In the genomic region with DNA sequence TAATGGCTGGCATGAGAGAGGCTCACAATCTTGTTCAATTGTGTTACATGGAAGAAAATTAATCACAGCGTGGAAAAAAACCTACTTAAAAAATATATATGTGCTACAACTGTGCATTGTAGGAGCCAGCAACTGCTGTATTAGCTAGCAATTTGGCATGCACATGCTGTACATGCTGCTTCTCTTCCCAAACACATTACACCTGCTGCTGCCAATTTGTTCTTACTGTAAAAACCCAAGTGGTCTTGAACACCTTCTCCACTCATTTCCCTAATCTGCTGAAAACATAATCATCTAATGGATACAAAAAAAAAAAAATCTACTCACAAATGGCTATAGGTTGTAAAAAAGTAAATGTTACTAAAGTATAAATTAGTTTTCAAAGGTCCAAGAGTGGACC, we compare ENCODE assay signal across 19 cellular contexts.
"Had no signal": no experiment of that assay in that cellular context is flagged by ENCODE, and none has a peak within 500 bp of the region (broad histone marks: within the 10 kb centered on the region; RNA-seq: fewer than 3 reads in every experiment).

No MANE protein-coding gene starts in this region.

- H3K4me3 ChIP-seq: hepatocyte, left ventricle myocardium inferior, lower lobe of right lung, neural progenitor cell, pancreas, smooth muscle cell had no signal

- H3K27me3 Mint-ChIP-seq: memory B cell; natural killer cell treated with Interleukin-12 subunit alpha and Interleukin-12 subunit beta and Interleukin-15 and Interleukin-18, amount 100 ng/mL, for 72 hours; progenitor cell of endocrine pancreas had no signal

- H3K36me3 ChIP-seq: left ventricle myocardium inferior, lower lobe of right lung, neural progenitor cell, pancreas had no signal

- H3K27ac Mint-ChIP-seq: memory B cell; mesothelial cell of epicardium; natural killer cell treated with Interleukin-12 subunit alpha and Interleukin-12 subunit beta and Interleukin-15 and Interleukin-18, amount 100 ng/mL, for 72 hours; neural progenitor cell; progenitor cell of endocrine pancreas had no signal

- DNase-seq: dermis blood vessel endothelial cell; foreskin melanocyte; kidney; left cardiac atrium; left ventricle myocardium inferior; lower lobe of right lung; occipital lobe; pancreas; right cardiac atrium; stimulated activated CD4-positive, alpha-beta T cell treated with anti-CD3 and anti-CD28 coated beads, Interleukin-2, amount 100 ng/mL, for 48 hours; stimulated activated naive CD4-positive, alpha-beta T cell treated with Interleukin-2 at 50 U/mL for 16 hours; trophoblast cell had no signal

- H3K27me3 ChIP-seq: hepatocyte, neural progenitor cell, pancreas had no signal

- H3K4me3 Mint-ChIP-seq: memory B cell; mesothelial cell of epicardium; natural killer cell treated with Interleukin-12 subunit alpha and Interleukin-12 subunit beta and Interleukin-15 and Interleukin-18, amount 100 ng/mL, for 72 hours; neural progenitor cell had no signal

- ATAC-seq: left cardiac atrium; lower lobe of right lung; natural killer cell treated with Interleukin-12 subunit alpha and Interleukin-12 subunit beta and Interleukin-15 and Interleukin-18, amount 100 ng/mL, for 72 hours; pancreas; right cardiac atrium had no signal

- H3K36me3 Mint-ChIP-seq: memory B cell; mesothelial cell of epicardium; natural killer cell treated with Interleukin-12 subunit alpha and Interleukin-12 subunit beta and Interleukin-15 and Interleukin-18, amount 100 ng/mL, for 72 hours; neural progenitor cell had no signal

- H3K4me1 ChIP-seq: left ventricle myocardium inferior, lower lobe of right lung, neural progenitor cell, pancreas had no signal

- H3K4me1 Mint-ChIP-seq: memory B cell had no signal

- H3K9me3 ChIP-seq: left ventricle myocardium inferior, lower lobe of right lung, pancreas had no signal

- H3K9me3 Mint-ChIP-seq: neural progenitor cell had no signal
